Comparison of ENCODE assay signal across 11 cellular contexts in the genomic region with DNA sequence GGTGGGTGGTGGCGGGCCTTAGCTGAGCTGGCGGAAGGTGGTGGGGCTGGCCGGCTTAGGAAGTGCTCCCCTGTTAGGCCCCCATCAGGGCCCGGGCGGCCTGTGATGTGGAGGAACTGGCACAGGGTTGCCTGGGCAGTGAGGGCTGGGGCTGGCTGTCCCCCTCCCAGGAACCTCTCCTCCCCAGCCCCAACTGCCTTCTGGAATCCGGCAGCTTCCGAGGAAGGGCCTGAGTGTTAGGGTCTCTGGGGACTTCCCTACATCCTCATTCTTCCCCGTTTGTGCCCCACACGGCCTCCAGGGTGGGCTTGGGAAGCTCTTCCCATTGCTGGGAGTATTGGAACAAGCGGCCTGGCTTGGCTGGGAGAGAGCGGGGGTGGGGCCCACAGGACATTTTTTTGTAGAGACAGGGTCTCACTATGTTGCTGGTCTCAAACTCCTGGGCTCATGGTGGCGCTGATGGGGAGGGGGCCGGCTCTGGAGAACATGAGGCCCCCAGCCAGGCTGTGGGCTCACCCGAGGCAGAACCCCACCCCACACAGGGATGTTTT.
A peak's percentile ranks its signal among the peaks of the same experiment; 100 is the strongest.
DNase-seq lines count a peak whose midpoint lies in the region; ATAC-seq and TF ChIP-seq lines count a peak whose summit lies in the region.
"Had no signal": no experiment of that assay in that cellular context is flagged by ENCODE, and none has a peak within 500 bp of the region (broad histone marks: within the 10 kb centered on the region; RNA-seq: fewer than 3 reads in every experiment).

No MANE protein-coding gene starts in this region.

- TF ChIP-seq EP300 in sigmoid colon (IDR thresholded peaks at IDR 0.05) = no peak

- POLR2A ChIA-PET in naive thymus-derived CD4-positive, alpha-beta T cell (lab: Charles Lee) = no interaction called here

- peaks cover 0 to 5% (median 4%) of the 10 kb centered on the region in 5 donors for H3K27me3 Mint-ChIP-seq in naive thymus-derived CD4-positive, alpha-beta T cell

- H3K4me1 Mint-ChIP-seq in naive thymus-derived CD4-positive, alpha-beta T cell = peaks cover 0 to 1% (median 0%) of the 10 kb centered on the region in 7 donors

- 74 to 85% methylated on average over 14 of the region's 14 CpGs for WGBS in sigmoid colon, 2 donors

- H3K4me3 ChIP-seq in BE2C (ENCODE audit: low read depth, low read length) (no peak overlapping the region), adipocyte (ENCODE audit: low read length) (peak overlapping the region; percentile 55), iPS-15b (ENCODE audit: low read depth, low read length) (no peak overlapping the region), sigmoid colon (no peak overlapping the region)
- no peak overlapping the region for H3K4me3 ChIP-seq in naive thymus-derived CD4-positive, alpha-beta T cell (ENCODE audit: low read length)
- H3K4me3 ChIP-seq: prostate gland had no signal

- TF ChIP-seq CTCF in BE2C (IDR thresholded peaks at IDR 0.05; ENCODE audit: low read depth, low read length) (no peak), sigmoid colon (IDR thresholded peaks at IDR 0.05) (no peak)

- H3K27me3 ChIP-seq in BE2C (no peaks in the 10 kb centered on the region), adipocyte (replicated peaks; ENCODE audit: control insufficient read depth, insufficient read depth, low read length) (no peaks in the 10 kb centered on the region), iPS-15b (ENCODE audit: control insufficient read depth, insufficient read depth, low read length) (no peaks in the 10 kb centered on the region), sigmoid colon (no peaks in the 10 kb centered on the region)
- H3K27me3 ChIP-seq in naive thymus-derived CD4-positive, alpha-beta T cell (ENCODE audit: control insufficient read depth in 2 of 2, insufficient read depth in 2 of 2, low read length in 2 of 2) = no peaks in the 10 kb centered on the region

- ATAC-seq in naive thymus-derived CD4-positive, alpha-beta T cell = no peak

- H3K9me3 ChIP-seq in BE2C (no peaks in the 10 kb centered on the region), adipocyte (ENCODE audit: control insufficient read depth, low read length) (no peaks in the 10 kb centered on the region), iPS-15b (ENCODE audit: control insufficient read depth, insufficient read depth, low read length) (no peaks in the 10 kb centered on the region), sigmoid colon (no peaks in the 10 kb centered on the region)
- no peaks in the 10 kb centered on the region for H3K9me3 ChIP-seq in naive thymus-derived CD4-positive, alpha-beta T cell (ENCODE audit: control insufficient read depth in 2 of 3, low read length in 3 of 3)
- H3K9me3 ChIP-seq: prostate gland had no signal

- no peaks in the 10 kb centered on the region for H3K36me3 Mint-ChIP-seq in naive thymus-derived CD4-positive, alpha-beta T cell

- H3K4me1 ChIP-seq in BE2C (peaks cover 38% of the 10 kb centered on the region), adipocyte (ENCODE audit: control insufficient read depth, insufficient read depth, low read length) (peaks cover 89% of the 10 kb centered on the region), iPS-15b (ENCODE audit: control insufficient read depth, insufficient read depth, low read length) (no peaks in the 10 kb centered on the region), sigmoid colon (peaks cover 0 to 98% (median 88%) of the 10 kb centered on the region in 4 donors)
- no peaks in the 10 kb centered on the region for H3K4me1 ChIP-seq in naive thymus-derived CD4-positive, alpha-beta T cell (ENCODE audit: control insufficient read depth in 2 of 2, insufficient read depth in 2 of 2, low read length in 2 of 2)

- H3K9ac ChIP-seq in adipocyte (ENCODE audit: low read length) (peak overlapping the region; percentile 89), iPS-15b (ENCODE audit: low read depth, low read length) (peak overlapping the region; percentile 60)

- no peaks in the 10 kb centered on the region; the same call in 1 of the 2 replicates for H3K36me3 ChIP-seq in BE2C
- no peaks in the 10 kb centered on the region for H3K36me3 ChIP-seq in adipocyte (ENCODE audit: control insufficient read depth, insufficient read depth, low read length, severe bottlenecking)
- no peaks in the 10 kb centered on the region for H3K36me3 ChIP-seq in iPS-15b (ENCODE audit: control insufficient read depth, insufficient read depth, low read length)
- no peaks in the 10 kb centered on the region for H3K36me3 ChIP-seq in sigmoid colon
- no peaks in the 10 kb centered on the region for H3K36me3 ChIP-seq in naive thymus-derived CD4-positive, alpha-beta T cell (ENCODE audit: control insufficient read depth in 2 of 3, insufficient read depth in 3 of 3, low read length in 3 of 3)
- H3K36me3 ChIP-seq: prostate gland had no signal

- CTCF ChIA-PET in naive thymus-derived CD4-positive, alpha-beta T cell (lab: Charles Lee) = interaction anchor here (0.6 kb wide), 1 partner anchor 376 kb away, joined by 3 read pairs; no protein-coding TSS in a partner anchor

- intact Hi-C loops in sigmoid colon (cut with DNase I) = loop anchor here (5.0 kb wide), 3 partner anchors 35 to 65 kb away; no protein-coding TSS in a partner anchor
- intact Hi-C loops in naive thymus-derived CD4-positive, alpha-beta T cell (cut with micrococcal nuclease) = no loop called here

- TF ChIP-seq POLR2A in sigmoid colon (IDR thresholded peaks at IDR 0.05) = no peak

- H3K9me3 Mint-ChIP-seq in naive thymus-derived CD4-positive, alpha-beta T cell = no peaks in the 10 kb centered on the region
- H3K9me3 Mint-ChIP-seq: T-helper 1 cell treated with Interleukin-12 subunit alpha and Interleukin-12 subunit beta and Interleukin-4 antibody, amounts not matched to agents 30 μg/mL and 1 μg/mL, for 36 hours had no signal

- peak overlapping the region; percentile 77 to 90 (median 83) for H3K27ac ChIP-seq in sigmoid colon
- no peak overlapping the region for H3K27ac ChIP-seq in naive thymus-derived CD4-positive, alpha-beta T cell (ENCODE audit: low read depth, low read length)

- DNase-seq in BE2C (peak; percentile 58), adipocyte (ENCODE audit: low read depth) (no peak), sigmoid colon (no peak), SIG-M5 treated with dmso at 0.1 percent for 504 hours (lab: John Stamatoyannopoulos, UW; ENCODE audit: unreplicated experiment) (no peak), iPS-NIHi7 (ENCODE audit: extremely low spot score) (no peak), SKM-1 treated with dmso at 0.1 percent for 144 hours (lab: John Stamatoyannopoulos, UW; ENCODE audit: unreplicated experiment) (no peak)
- no peak for DNase-seq in naive thymus-derived CD4-positive, alpha-beta T cell
- DNase-seq: NCI-H526 had no signal

- H3K27ac Mint-ChIP-seq in naive thymus-derived CD4-positive, alpha-beta T cell = no peak overlapping the region
- H3K27ac Mint-ChIP-seq: T-helper 1 cell treated with Interleukin-12 subunit alpha and Interleukin-12 subunit beta and Interleukin-4 antibody, amounts not matched to agents 30 μg/mL and 1 μg/mL, for 36 hours had no signal

- no peak overlapping the region for H3K4me3 Mint-ChIP-seq in naive thymus-derived CD4-positive, alpha-beta T cell
- H3K4me3 Mint-ChIP-seq: T-helper 1 cell treated with Interleukin-12 subunit alpha and Interleukin-12 subunit beta and Interleukin-4 antibody, amounts not matched to agents 30 μg/mL and 1 μg/mL, for 36 hours had no signal
